In genomic region chr4:76023381-76023780, GRCh38 we compare ENCODE assay signal across 2 cellular contexts.
TF ChIP-seq lines count a peak whose summit lies in the region.

Gene CXCL10 (minus strand): TSS chr4:76023497. CDS start chr4:76023431, 66 bp downstream.

TF ChIP-seq in liver, 16 proteins besides CTCF, POLR2A, EP300 and RAD21:
- TF ChIP-seq SP1 (IDR thresholded peaks at IDR 0.05) (peak; percentile 22), YY1 (IDR thresholded peaks at IDR 0.05) (no peak)

TF ChIP-seq in HepG2, 621 proteins besides CTCF, POLR2A, EP300 and RAD21:
- TF ChIP-seq ZNF33B (CRISPR knock-in tag; IDR thresholded peaks at IDR 0.05) = no peak
- TF ChIP-seq, protein P1, sequence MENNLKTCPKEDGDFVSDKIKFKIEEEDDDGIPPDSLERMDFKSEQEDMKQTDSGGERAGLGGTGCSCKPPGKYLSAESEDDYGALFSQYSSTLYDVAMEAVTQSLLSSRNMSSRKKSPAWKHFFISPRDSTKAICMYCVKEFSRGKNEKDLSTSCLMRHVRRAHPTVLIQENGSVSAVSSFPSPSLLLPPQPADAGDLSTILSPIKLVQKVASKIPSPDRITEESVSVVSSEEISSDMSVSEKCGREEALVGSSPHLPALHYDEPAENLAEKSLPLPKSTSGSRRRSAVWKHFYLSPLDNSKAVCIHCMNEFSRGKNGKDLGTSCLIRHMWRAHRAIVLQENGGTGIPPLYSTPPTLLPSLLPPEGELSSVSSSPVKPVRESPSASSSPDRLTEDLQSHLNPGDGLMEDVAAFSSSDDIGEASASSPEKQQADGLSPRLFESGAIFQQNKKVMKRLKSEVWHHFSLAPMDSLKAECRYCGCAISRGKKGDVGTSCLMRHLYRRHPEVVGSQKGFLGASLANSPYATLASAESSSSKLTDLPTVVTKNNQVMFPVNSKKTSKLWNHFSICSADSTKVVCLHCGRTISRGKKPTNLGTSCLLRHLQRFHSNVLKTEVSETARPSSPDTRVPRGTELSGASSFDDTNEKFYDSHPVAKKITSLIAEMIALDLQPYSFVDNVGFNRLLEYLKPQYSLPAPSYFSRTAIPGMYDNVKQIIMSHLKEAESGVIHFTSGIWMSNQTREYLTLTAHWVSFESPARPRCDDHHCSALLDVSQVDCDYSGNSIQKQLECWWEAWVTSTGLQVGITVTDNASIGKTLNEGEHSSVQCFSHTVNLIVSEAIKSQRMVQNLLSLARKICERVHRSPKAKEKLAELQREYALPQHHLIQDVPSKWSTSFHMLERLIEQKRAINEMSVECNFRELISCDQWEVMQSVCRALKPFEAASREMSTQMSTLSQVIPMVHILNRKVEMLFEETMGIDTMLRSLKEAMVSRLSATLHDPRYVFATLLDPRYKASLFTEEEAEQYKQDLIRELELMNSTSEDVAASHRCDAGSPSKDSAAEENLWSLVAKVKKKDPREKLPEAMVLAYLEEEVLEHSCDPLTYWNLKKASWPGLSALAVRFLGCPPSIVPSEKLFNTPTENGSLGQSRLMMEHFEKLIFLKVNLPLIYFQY (CRISPR knock-in tag; IDR thresholded peaks at IDR 0.05; ENCODE audit: borderline replicate concordance) = no peak
- TF ChIP-seq, protein P2, sequence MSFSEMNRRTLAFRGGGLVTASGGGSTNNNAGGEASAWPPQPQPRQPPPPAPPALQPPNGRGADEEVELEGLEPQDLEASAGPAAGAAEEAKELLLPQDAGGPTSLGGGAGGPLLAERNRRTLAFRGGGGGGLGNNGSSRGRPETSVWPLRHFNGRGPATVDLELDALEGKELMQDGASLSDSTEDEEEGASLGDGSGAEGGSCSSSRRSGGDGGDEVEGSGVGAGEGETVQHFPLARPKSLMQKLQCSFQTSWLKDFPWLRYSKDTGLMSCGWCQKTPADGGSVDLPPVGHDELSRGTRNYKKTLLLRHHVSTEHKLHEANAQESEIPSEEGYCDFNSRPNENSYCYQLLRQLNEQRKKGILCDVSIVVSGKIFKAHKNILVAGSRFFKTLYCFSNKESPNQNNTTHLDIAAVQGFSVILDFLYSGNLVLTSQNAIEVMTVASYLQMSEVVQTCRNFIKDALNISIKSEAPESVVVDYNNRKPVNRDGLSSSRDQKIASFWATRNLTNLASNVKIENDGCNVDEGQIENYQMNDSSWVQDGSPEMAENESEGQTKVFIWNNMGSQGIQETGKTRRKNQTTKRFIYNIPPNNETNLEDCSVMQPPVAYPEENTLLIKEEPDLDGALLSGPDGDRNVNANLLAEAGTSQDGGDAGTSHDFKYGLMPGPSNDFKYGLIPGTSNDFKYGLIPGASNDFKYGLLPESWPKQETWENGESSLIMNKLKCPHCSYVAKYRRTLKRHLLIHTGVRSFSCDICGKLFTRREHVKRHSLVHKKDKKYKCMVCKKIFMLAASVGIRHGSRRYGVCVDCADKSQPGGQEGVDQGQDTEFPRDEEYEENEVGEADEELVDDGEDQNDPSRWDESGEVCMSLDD (CRISPR knock-in tag; IDR thresholded peaks at IDR 0.05; ENCODE audit: borderline replicate concordance) = no peak
- no peak for TF ChIP-seq GATAD1 (CRISPR knock-in tag; IDR thresholded peaks at IDR 0.05)
- no peak for TF ChIP-seq NFRKB (IDR thresholded peaks at IDR 0.05)
- TF ChIP-seq ZSCAN5A (CRISPR knock-in tag; IDR thresholded peaks at IDR 0.05; ENCODE audit: borderline replicate concordance) = no peak
- TF ChIP-seq ZNF138 (CRISPR knock-in tag; IDR thresholded peaks at IDR 0.05; ENCODE audit: low read depth) = no peak
- TF ChIP-seq ZNF782 (CRISPR knock-in tag; IDR thresholded peaks at IDR 0.05; ENCODE audit: borderline replicate concordance) = no peak
- no peak for TF ChIP-seq KLF12 (CRISPR knock-in tag; IDR thresholded peaks at IDR 0.05; ENCODE audit: borderline replicate concordance)
- TF ChIP-seq PLSCR1 (CRISPR knock-in tag; IDR thresholded peaks at IDR 0.05; ENCODE audit: borderline replicate concordance) = no peak
- TF ChIP-seq PHB2 (IDR thresholded peaks at IDR 0.05; ENCODE audit: partially characterized antibody) = no peak
- no peak for TF ChIP-seq ZNF530 (CRISPR knock-in tag; IDR thresholded peaks at IDR 0.05; ENCODE audit: low read depth)
- TF ChIP-seq SALL1 (CRISPR knock-in tag; IDR thresholded peaks at IDR 0.05) = no peak
- no peak for TF ChIP-seq DNMT1 (CRISPR knock-in tag; IDR thresholded peaks at IDR 0.05)
- TF ChIP-seq ZKSCAN8 (CRISPR knock-in tag; IDR thresholded peaks at IDR 0.05; ENCODE audit: borderline replicate concordance) = no peak
- TF ChIP-seq, protein P3, sequence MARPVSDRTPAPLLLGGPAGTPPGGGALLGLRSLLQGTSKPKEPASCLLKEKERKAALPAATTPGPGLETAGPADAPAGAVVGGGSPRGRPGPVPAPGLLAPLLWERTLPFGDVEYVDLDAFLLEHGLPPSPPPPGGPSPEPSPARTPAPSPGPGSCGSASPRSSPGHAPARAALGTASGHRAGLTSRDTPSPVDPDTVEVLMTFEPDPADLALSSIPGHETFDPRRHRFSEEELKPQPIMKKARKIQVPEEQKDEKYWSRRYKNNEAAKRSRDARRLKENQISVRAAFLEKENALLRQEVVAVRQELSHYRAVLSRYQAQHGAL (CRISPR knock-in tag; IDR thresholded peaks at IDR 0.05; ENCODE audit: not compliant biosample characterization) = no peak
- no peak for TF ChIP-seq RFX1 (IDR thresholded peaks at IDR 0.05)
